In genomic region chr2:101281482-101281881, GRCh38 we compare ENCODE assay signal across 21 cellular contexts. TPM values are rescaled to one million over a fixed set of nuclear protein-coding genes. Genes with fewer than 3 reads are reported as not detected.
A peak's percentile ranks its signal among the peaks of the same experiment; 100 is the strongest.
DNase-seq lines count a peak whose midpoint lies in the region; ATAC-seq and TF ChIP-seq lines count a peak whose summit lies in the region.
"Had no signal": no experiment of that assay in that cellular context is flagged by ENCODE, and none has a peak within 500 bp of the region (broad histone marks: within the 10 kb centered on the region; RNA-seq: fewer than 3 reads in every experiment).

No MANE protein-coding gene starts in this region.

- no peak overlapping the region for H3K4me3 Mint-ChIP-seq in activated CD4-positive, alpha-beta T cell treated with anti-CD3 and anti-CD28 coated beads for 36 hours
- H3K4me3 Mint-ChIP-seq in CD8-positive, alpha-beta memory T cell = peak overlapping the region in 1 of 7 donors; percentile 26
- no peak overlapping the region for H3K4me3 Mint-ChIP-seq in effector memory CD8-positive, alpha-beta T cell
- no peak overlapping the region for H3K4me3 Mint-ChIP-seq in progenitor cell of endocrine pancreas (ENCODE audit: low read depth)
- H3K4me3 Mint-ChIP-seq: H9 had no signal

- H3K27me3 ChIP-seq in CD8-positive, alpha-beta memory T cell (ENCODE audit: insufficient read depth, low read length, poor library complexity, severe bottlenecking) = no peaks in the 10 kb centered on the region
- H3K27me3 ChIP-seq: BLaER1 had no signal

- H3K9me3 Mint-ChIP-seq in activated CD4-positive, alpha-beta T cell treated with anti-CD3 and anti-CD28 coated beads for 36 hours (ENCODE audit: low read depth) = no peaks in the 10 kb centered on the region
- no peaks in the 10 kb centered on the region for H3K9me3 Mint-ChIP-seq in CD8-positive, alpha-beta memory T cell
- no peaks in the 10 kb centered on the region for H3K9me3 Mint-ChIP-seq in effector memory CD8-positive, alpha-beta T cell
- no peaks in the 10 kb centered on the region for H3K9me3 Mint-ChIP-seq in progenitor cell of endocrine pancreas (ENCODE audit: low read depth)
- H3K9me3 Mint-ChIP-seq: H9 had no signal

- no peaks in the 10 kb centered on the region for H3K9me3 ChIP-seq in CD8-positive, alpha-beta memory T cell (ENCODE audit: low read length)
- H3K9me3 ChIP-seq: BLaER1 had no signal

- TF ChIP-seq CTCF in progenitor cell of endocrine pancreas (IDR thresholded peaks at IDR 0.05; ENCODE audit: unreplicated experiment) = no peak

- ATAC-seq in activated CD4-positive, alpha-beta T cell treated with anti-CD3 and anti-CD28 coated beads for 36 hours = no peak
- ATAC-seq in effector memory CD8-positive, alpha-beta T cell (replicated peaks) = no peak
- no peak for ATAC-seq in GM18867 (IDR thresholded peaks at IDR 0.05; ENCODE audit: unreplicated experiment)
- ATAC-seq: Panc1, SK-N-SH treated with all-trans-retinoic acid at 6 μM for 48 hours had no signal

- no peak overlapping the region for H3K4me3 ChIP-seq in CD8-positive, alpha-beta memory T cell (ENCODE audit: low read length)
- H3K4me3 ChIP-seq: BLaER1 had no signal

- H3K4me1 ChIP-seq in CD8-positive, alpha-beta memory T cell (ENCODE audit: insufficient read depth, low read length) = no peaks in the 10 kb centered on the region

- H3K36me3 ChIP-seq in CD8-positive, alpha-beta memory T cell (ENCODE audit: insufficient read depth, low read length) = peaks cover 52% of the 10 kb centered on the region

- CTCF ChIA-PET in activated CD4-positive, alpha-beta T cell treated with anti-CD3 and anti-CD28 coated beads for 36 hours (lab: Charles Lee) = interaction anchor here (0.6 to 1.7 kb wide), 5 partner anchors 12 to 1879 kb away, joined by 3 to 4 read pairs (median 3); partner anchors contain the start of gene CNOT11
- CTCF ChIA-PET in CD8-positive, alpha-beta memory T cell (lab: Charles Lee) = interaction anchor here (0.7 to 1.4 kb wide), 3 partner anchors 9 to 550 kb away, joined by 3 read pairs; no protein-coding TSS in a partner anchor

- POLR2A ChIA-PET in activated CD4-positive, alpha-beta T cell treated with anti-CD3 and anti-CD28 coated beads for 36 hours (lab: Charles Lee) = no interaction called here
- POLR2A ChIA-PET in CD8-positive, alpha-beta memory T cell (lab: Charles Lee) = no interaction called here

- peaks cover 68% of the 10 kb centered on the region for H3K36me3 Mint-ChIP-seq in activated CD4-positive, alpha-beta T cell treated with anti-CD3 and anti-CD28 coated beads for 36 hours (ENCODE audit: low read depth)
- H3K36me3 Mint-ChIP-seq in CD8-positive, alpha-beta memory T cell = peaks cover 13 to 89% (median 33%) of the 10 kb centered on the region in 3 donors
- H3K36me3 Mint-ChIP-seq in effector memory CD8-positive, alpha-beta T cell (ENCODE audit: insufficient read depth) = peaks cover 95% of the 10 kb centered on the region
- H3K36me3 Mint-ChIP-seq in progenitor cell of endocrine pancreas (ENCODE audit: insufficient read depth) = peaks cover 28% of the 10 kb centered on the region

- intact Hi-C loops in activated CD4-positive, alpha-beta T cell treated with anti-CD3 and anti-CD28 coated beads for 36 hours (cut with DNase I, micrococcal nuclease) = no loop called here

- no peaks in the 10 kb centered on the region for H3K27me3 Mint-ChIP-seq in activated CD4-positive, alpha-beta T cell treated with anti-CD3 and anti-CD28 coated beads for 36 hours
- no peaks in the 10 kb centered on the region for H3K27me3 Mint-ChIP-seq in CD8-positive, alpha-beta memory T cell
- H3K27me3 Mint-ChIP-seq in effector memory CD8-positive, alpha-beta T cell = no peaks in the 10 kb centered on the region
- no peaks in the 10 kb centered on the region for H3K27me3 Mint-ChIP-seq in progenitor cell of endocrine pancreas

- H3K27ac Mint-ChIP-seq in activated CD4-positive, alpha-beta T cell treated with anti-CD3 and anti-CD28 coated beads for 36 hours = peak overlapping the region; percentile 4
- peak overlapping the region in 6 of 8 donors; percentile 17 to 93 (median 65) for H3K27ac Mint-ChIP-seq in CD8-positive, alpha-beta memory T cell
- peak overlapping the region; percentile 81 to 86 for H3K27ac Mint-ChIP-seq in effector memory CD8-positive, alpha-beta T cell
- H3K27ac Mint-ChIP-seq in progenitor cell of endocrine pancreas = peak overlapping the region; percentile 47
- H3K27ac Mint-ChIP-seq: H9 had no signal

- H3K4me1 Mint-ChIP-seq in activated CD4-positive, alpha-beta T cell treated with anti-CD3 and anti-CD28 coated beads for 36 hours = peaks cover 7% of the 10 kb centered on the region
- peaks cover 43 to 64% (median 54%) of the 10 kb centered on the region in 3 donors for H3K4me1 Mint-ChIP-seq in CD8-positive, alpha-beta memory T cell
- H3K4me1 Mint-ChIP-seq in effector memory CD8-positive, alpha-beta T cell (ENCODE audit: low read depth in 2 of 2) = peaks cover 20 to 42% of the 10 kb centered on the region in 2 donors
- no peaks in the 10 kb centered on the region for H3K4me1 Mint-ChIP-seq in progenitor cell of endocrine pancreas (ENCODE audit: low read depth)
- H3K4me1 Mint-ChIP-seq: H9 had no signal

- DNase-seq in activated CD4-positive, alpha-beta T cell treated with anti-CD3 and anti-CD28 coated beads for 36 hours = no peak
- DNase-seq in activated CD4-positive, alpha-beta T cell treated with anti-CD3 and anti-CD28 coated beads for 4 hours = no peak
- no peak for DNase-seq in CD8-positive, alpha-beta memory T cell
- DNase-seq in effector memory CD8-positive, alpha-beta T cell = no peak
- DNase-seq in progenitor cell of endocrine pancreas (ENCODE audit: low spot score, unreplicated experiment) (no peak), UCSD-AML1 (lab: John Stamatoyannopoulos, UW; ENCODE audit: unreplicated experiment) (no peak), HK-2 (ENCODE audit: unreplicated experiment) (no peak)
- DNase-seq: ACHN, H9, NCI-H1105, NCI-H146, NCI-H2029, NCI-H345, NCI-H524 treated with DMSO at 0.1 percent for 48 hours, NCI-H82 had no signal

- H3K27ac ChIP-seq in CD8-positive, alpha-beta memory T cell (ENCODE audit: low read depth, low read length) = no peak overlapping the region
- H3K27ac ChIP-seq: 22Rv1, BLaER1, KMS-11 had no signal

RNA-seq across cellular contexts. Expression of gene RNF149, which starts 27.0 kb away (rescaled TPM):
- 10 to 100 TPM; 23.4 to 29.5 TPM for total RNA-seq in activated CD4-positive, alpha-beta T cell treated with anti-CD3 and anti-CD28 coated beads for 36 hours
- 10 to 100 TPM; 43.4 TPM for total RNA-seq in CD8-positive, alpha-beta memory T cell
- polyA plus RNA-seq in CD8-positive, alpha-beta memory T cell = 87.6 TPM
- total RNA-seq in progenitor cell of endocrine pancreas = 51.2 and 51.5 TPM in 2 replicates

RNA-seq across cellular contexts. Expression of gene CNOT11, which starts 28.8 kb away (rescaled TPM):
- 100 to 1,000 TPM in 1 of 2 experiments, 10 to 100 TPM in 1; 57.9 to 106 TPM for total RNA-seq in activated CD4-positive, alpha-beta T cell treated with anti-CD3 and anti-CD28 coated beads for 36 hours
- total RNA-seq in CD8-positive, alpha-beta memory T cell = 10 to 100 TPM; 60.9 to 67.4 TPM
- 70.0 TPM for polyA plus RNA-seq in CD8-positive, alpha-beta memory T cell
- 73.6 and 74.8 TPM in 2 replicates for total RNA-seq in progenitor cell of endocrine pancreas

Comparison
In these comparisons a context has a peak if more than half of its experiments do, and no peak if none do; other contexts are left out.
1. H3K27ac Mint-ChIP-seq: peak in every context shown above with its lines; median percentile 84 in effector memory CD8-positive, alpha-beta T cell; 65 in CD8-positive, alpha-beta memory T cell; 47 in progenitor cell of endocrine pancreas; 4 in activated CD4-positive, alpha-beta T cell treated with anti-CD3 and anti-CD28 coated beads for 36 hours.